Comparison of ENCODE assay signal across 1 cellular context in genomic region chr1:152491537-152491936, GRCh38.
TF ChIP-seq lines count a peak whose summit lies in the region.

No MANE protein-coding gene starts in this region.

TF ChIP-seq in HepG2, 621 proteins besides CTCF, POLR2A, EP300 and RAD21:
- peak; percentile 92 for TF ChIP-seq MIXL1 (CRISPR knock-in tag; IDR thresholded peaks at IDR 0.05)
